ENCODE assay signal across 9 cellular contexts in the genomic region with DNA sequence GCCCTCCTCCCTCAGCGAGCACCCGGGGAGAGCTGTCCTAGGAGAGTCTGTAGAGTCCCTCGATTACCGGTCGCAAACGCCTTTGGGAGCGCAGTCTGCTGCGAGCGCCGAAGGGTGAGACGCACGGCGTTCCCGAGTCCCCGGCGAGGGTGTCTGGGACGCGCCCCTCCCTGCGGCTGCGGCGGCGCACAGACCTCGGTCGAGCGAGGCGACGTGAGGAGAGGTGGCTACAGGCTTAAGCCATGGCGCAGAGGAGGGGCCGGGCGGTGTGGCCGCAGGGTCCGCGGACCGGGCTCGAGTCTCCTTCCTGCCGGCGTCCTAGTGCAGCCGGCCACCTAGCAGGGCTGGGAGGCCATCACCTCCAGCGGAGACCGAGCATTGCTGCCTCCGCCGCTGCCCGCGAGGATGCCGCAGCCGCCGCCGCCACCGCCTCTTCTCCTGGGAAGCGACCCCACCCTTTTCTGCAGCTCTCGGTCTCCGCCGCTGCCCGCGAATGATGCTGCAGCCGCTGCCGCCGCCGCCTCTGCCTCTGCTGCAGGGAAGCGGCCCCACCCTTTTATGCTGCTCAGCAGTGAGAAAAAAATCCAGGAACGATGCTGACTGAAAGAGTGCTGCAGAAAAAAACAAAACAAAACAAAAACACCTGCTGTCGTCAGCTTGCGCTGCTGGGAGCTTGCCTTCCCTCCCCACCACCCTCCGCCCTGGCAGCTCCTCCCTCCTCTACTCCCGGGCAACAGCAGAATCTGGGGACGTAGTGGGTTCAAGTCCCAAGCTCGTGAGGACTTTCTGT. TPM values are rescaled to one million over a fixed set of nuclear protein-coding genes. Genes with fewer than 3 reads are reported as not detected.
DNase-seq lines count a peak whose midpoint lies in the region; ATAC-seq and TF ChIP-seq lines count a peak whose summit lies in the region.
"Had no signal": no experiment of that assay in that cellular context is flagged by ENCODE, and none has a peak within 500 bp of the region (broad histone marks: within the 10 kb centered on the region; RNA-seq: fewer than 3 reads in every experiment).

A gene (minus strand): TSS at position 531 of the 790 bp plus-strand sequence. CDS start 669 bp downstream, outside the sequence.

- no peak for TF ChIP-seq POLR2A in stomach (IDR thresholded peaks at IDR 0.05)

- H3K4me2 ChIP-seq in Karpas-422 (ENCODE audit: low read depth, low read length, poor library complexity, severe bottlenecking) = no peak within 1 kb of the TSS

- H3K27ac ChIP-seq in SJSA1 (no peak within 1 kb of the TSS), duodenal mucosa (ENCODE audit: low read depth, low read length) (no peak within 1 kb of the TSS), lung (ENCODE audit: low read depth in 1 of 2, low read length in 1 of 2) (no peak within 1 kb of the TSS), stomach (peak within 1 kb of the TSS in 4 of 5 donors; percentile 57 to 83 (median 64)), Karpas-422 (ENCODE audit: low read length) (no peak within 1 kb of the TSS)

- no peak for TF ChIP-seq EP300 in stomach (IDR thresholded peaks at IDR 0.05)

- H3K9me3 ChIP-seq in SJSA1 (replicated peaks) (no peaks in the 10 kb centered on the region), duodenal mucosa (ENCODE audit: control insufficient read depth in 1 of 2, low read length in 2 of 2) (no peaks in the 10 kb centered on the region), lung (ENCODE audit: control insufficient read depth in 2 of 2, insufficient read depth in 1 of 2, low read length in 1 of 2) (no peaks in the 10 kb centered on the region), stomach (peaks cover 0 to 2% (median 0%) of the 10 kb centered on the region in 4 donors), Karpas-422 (ENCODE audit: low read length) (no peaks in the 10 kb centered on the region)

- H2AFZ ChIP-seq in Karpas-422 (ENCODE audit: low read length) = no peak within 1 kb of the TSS

- peaks cover 14% of the 10 kb centered on the region for H3K4me1 ChIP-seq in SJSA1 (replicated peaks)
- peaks cover 4 to 12% of the 10 kb centered on the region in 2 donors for H3K4me1 ChIP-seq in duodenal mucosa (ENCODE audit: control insufficient read depth in 1 of 2, insufficient read depth in 2 of 2, low read length in 2 of 2)
- peaks cover 0 to 10% of the 10 kb centered on the region in 2 donors for H3K4me1 ChIP-seq in lung (ENCODE audit: control insufficient read depth in 2 of 2, insufficient read depth in 2 of 2, low read length in 2 of 2)
- H3K4me1 ChIP-seq in stomach = peaks cover 21 to 24% (median 22%) of the 10 kb centered on the region in 4 donors
- H3K4me1 ChIP-seq in Karpas-422 (ENCODE audit: low read length) = no peaks in the 10 kb centered on the region

- WGBS in lung, 2 donors = 2% methylated on average over 64 to 67 of the region's 67 CpGs
- 2 to 3% (median 2%) methylated on average over 58 to 67 of the region's 67 CpGs for WGBS in stomach, 5 donors

- ATAC-seq in lung (ENCODE audit: insufficient read depth, low FRiP score) = peak; percentile 10
- ATAC-seq: HCT116 had no signal

- DNase-seq in AG20443 (ENCODE audit: low spot score) (peak; percentile 63), GM20000 (ENCODE audit: low spot score) (peak; percentile 55), SJSA1 (ENCODE audit: low read depth in 1 of 2, low spot score in 2 of 2) (peak in 1 of 2 experiments; percentile 2), lung (ENCODE audit: low spot score) (no peak), stomach (no peak), SKM-1 treated with dmso at 0.1 percent for 144 hours (lab: John Stamatoyannopoulos, UW; ENCODE audit: unreplicated experiment) (no peak), Karpas-422 (no peak)

- H3K27me3 ChIP-seq in SJSA1 (replicated peaks) (peaks cover 18% of the 10 kb centered on the region), duodenal mucosa (ENCODE audit: control insufficient read depth in 1 of 2, insufficient read depth in 2 of 2, low read length in 2 of 2) (peaks cover 51 to 66% of the 10 kb centered on the region in 2 donors), lung (ENCODE audit: control insufficient read depth, insufficient read depth) (no peaks in the 10 kb centered on the region), stomach (peaks cover 4 to 67% (median 37%) of the 10 kb centered on the region in 3 donors), Karpas-422 (ENCODE audit: low read length) (no peaks in the 10 kb centered on the region)

- intact Hi-C loops in stomach (cut with DNase I; ENCODE audit: low total_unique reads) = no loop called here

- TF ChIP-seq CTCF in GM20000 (IDR thresholded peaks at IDR 0.05; ENCODE audit: extremely low read depth, missing control alignments) = no peak
- TF ChIP-seq CTCF in lung (IDR thresholded peaks at IDR 0.05; ENCODE audit: control extremely low read depth, extremely low read depth) = no peak
- TF ChIP-seq CTCF in stomach (IDR thresholded peaks at IDR 0.05) = no peak

- no peak within 1 kb of the TSS for H3K9ac ChIP-seq in duodenal mucosa (ENCODE audit: low read depth in 1 of 2, low read length in 2 of 2)
- H3K9ac ChIP-seq in Karpas-422 (ENCODE audit: low read length) = no peak within 1 kb of the TSS

- no peaks in the 10 kb centered on the region for H3K79me2 ChIP-seq in Karpas-422 (ENCODE audit: low read length)

- H3K9me2 ChIP-seq in Karpas-422 (replicated peaks; ENCODE audit: insufficient read depth, low read length) = no peaks in the 10 kb centered on the region

- H3K36me3 ChIP-seq in SJSA1 = no peaks in the 10 kb centered on the region
- no peaks in the 10 kb centered on the region for H3K36me3 ChIP-seq in duodenal mucosa (ENCODE audit: control insufficient read depth in 1 of 2, insufficient read depth in 2 of 2, low read length in 2 of 2)
- H3K36me3 ChIP-seq in lung (ENCODE audit: control insufficient read depth in 2 of 2, insufficient read depth in 2 of 2, low read length in 2 of 2) = no peaks in the 10 kb centered on the region
- no peaks in the 10 kb centered on the region for H3K36me3 ChIP-seq in stomach
- no peaks in the 10 kb centered on the region; the same call in 1 of the 2 replicates for H3K36me3 ChIP-seq in Karpas-422 (ENCODE audit: insufficient read depth, low read length)

- H4K20me1 ChIP-seq in Karpas-422 (ENCODE audit: insufficient read depth, low read depth, low read length) = no peaks in the 10 kb centered on the region

- H3K4me3 ChIP-seq in SJSA1 = peak within 1 kb of the TSS; percentile 14; the same call in 1 of the 2 replicates
- H3K4me3 ChIP-seq in duodenal mucosa (ENCODE audit: low read depth in 1 of 2, low read length in 2 of 2) = peak within 1 kb of the TSS; percentile 24 to 59
- H3K4me3 ChIP-seq in lung = peak within 1 kb of the TSS; percentile 26
- peak within 1 kb of the TSS; percentile 58 to 64 (median 60) for H3K4me3 ChIP-seq in stomach
- H3K4me3 ChIP-seq in Karpas-422 (ENCODE audit: low read length) = no peak within 1 kb of the TSS

RNA-seq across cellular contexts. Expression of the gene that starts here (rescaled TPM):
- 0.13 TPM in 1 of 2 replicates, not detected in the other for total RNA-seq in SJSA1 (2014; rRNA removed; shearing (Covaris generic))
- total RNA-seq in lung (10 to 100 TPM in 1 of 2 donors, 1 to 10 TPM in 1; 8.1 to 17.8 TPM), stomach (10 to 100 TPM in 1 of 5 donors, 1 to 10 TPM in 3, under 1 TPM in 1; 0.58 to 27.2 (median 3.6) TPM)
- polyA plus RNA-seq in lung (1 to 10 TPM; 5.8 to 6.4 TPM), stomach (1 to 10 TPM; 3.6 to 6.4 (median 4.2) TPM)
- total RNA-seq in Karpas-422 (2014; rRNA removed; shearing (Covaris generic); ENCODE audit: low replicate concordance) = 3.0 and 4.9 TPM in 2 replicates

Comparison
In these comparisons a context has a peak if more than half of its experiments do, and no peak if none do; other contexts are left out.
1. DNase-seq: peak in AG20443 (single experiment) and GM20000 (single experiment); none in lung (single experiment), stomach (single experiment), SKM-1 treated with dmso at 0.1 percent for 144 hours (single experiment) and Karpas-422 (single experiment).
2. H3K27ac ChIP-seq: peak in stomach (4 of 5); none in SJSA1 (single experiment), duodenal mucosa (single experiment), lung (0 of 2) and Karpas-422 (single experiment).